In the genomic region with DNA sequence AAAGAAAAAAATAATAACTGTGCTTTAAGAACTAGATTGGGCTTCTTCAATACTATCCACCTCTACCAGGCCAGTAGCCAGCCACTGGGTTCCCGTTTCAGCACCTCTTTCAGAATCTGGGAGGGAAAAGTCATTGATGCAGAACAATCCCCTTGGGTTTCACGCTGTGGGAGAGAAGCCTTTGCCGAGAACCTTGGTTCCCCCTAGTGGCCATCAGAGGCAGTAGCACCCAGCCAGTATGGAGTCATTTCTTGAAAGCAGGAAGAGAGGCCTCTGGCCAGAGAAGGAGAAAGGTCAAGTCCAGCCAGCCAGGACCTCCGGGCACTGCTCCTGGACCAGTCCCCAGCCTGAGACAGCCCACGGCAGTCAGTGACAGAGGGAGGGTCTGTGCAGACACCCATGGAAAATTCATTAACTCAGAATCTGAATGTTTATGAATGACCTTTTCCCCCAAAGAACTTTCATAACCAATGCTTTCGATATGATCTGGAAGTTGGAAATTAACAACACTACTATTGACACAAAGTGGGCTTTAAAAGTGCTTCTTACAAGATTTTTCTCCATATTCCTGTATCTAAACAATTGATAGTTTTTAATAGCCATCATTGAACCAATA, we compare ENCODE assay signal across 9 cellular contexts. TPM values are rescaled to one million over a fixed set of nuclear protein-coding genes. Genes with fewer than 3 reads are reported as not detected.
A peak's percentile ranks its signal among the peaks of the same experiment; 100 is the strongest.
DNase-seq lines count a peak whose midpoint lies in the region; ATAC-seq, FAIRE-seq and TF ChIP-seq lines count a peak whose summit lies in the region.
"Had no signal": no experiment of that assay in that cellular context is flagged by ENCODE, and none has a peak within 500 bp of the region (broad histone marks: within the 10 kb centered on the region; RNA-seq: fewer than 3 reads in every experiment).

No MANE protein-coding gene starts in this region.

- H3K27ac ChIP-seq in C4-2B (no peak overlapping the region), dorsolateral prefrontal cortex (no peak overlapping the region), lung (ENCODE audit: low read depth in 1 of 2, low read length in 1 of 2) (peak overlapping the region in 1 of 2 donors; percentile 37)

- peak; percentile 94 for ATAC-seq in HG03280 (IDR thresholded peaks at IDR 0.05; ENCODE audit: unreplicated experiment)
- peak; percentile 90 for ATAC-seq in lung (ENCODE audit: insufficient read depth, low FRiP score)

- no peak overlapping the region for H3K27ac Mint-ChIP-seq in activated CD4-positive, alpha-beta T cell treated with anti-CD3 and anti-CD28 coated beads, Interleukin-2, amount 10 ng/mL, durations not matched to agents 24 days and 14 days

- H3K4me3 ChIP-seq in dorsolateral prefrontal cortex (no peak overlapping the region), lung (no peak overlapping the region)

- no peaks in the 10 kb centered on the region for H3K9me3 Mint-ChIP-seq in activated CD4-positive, alpha-beta T cell treated with anti-CD3 and anti-CD28 coated beads, Interleukin-2, amount 10 ng/mL, durations not matched to agents 24 days and 14 days

- no peak overlapping the region for H3K4me3 Mint-ChIP-seq in activated CD4-positive, alpha-beta T cell treated with anti-CD3 and anti-CD28 coated beads, Interleukin-2, amount 10 ng/mL, durations not matched to agents 24 days and 14 days

- peak; percentile 95 for TF ChIP-seq CTCF in C4-2B (conservative IDR thresholded peaks at IDR 0.05)
- peak; percentile 79 to 98 (median 96) for TF ChIP-seq CTCF in dorsolateral prefrontal cortex (IDR thresholded peaks at IDR 0.05 in 54 of 56, conservative IDR thresholded peaks at IDR 0.05 in 2 of 56; ENCODE audit: low read depth in 1 of 56, partially characterized antibody in 56 of 56)
- peak; percentile 89 for TF ChIP-seq CTCF in lung (IDR thresholded peaks at IDR 0.05; ENCODE audit: control extremely low read depth, extremely low read depth)

- peak; percentile 90 for FAIRE-seq in GM19239 (lab: Jason Lieb, UNC)

- peaks cover 4% of the 10 kb centered on the region for H3K4me1 Mint-ChIP-seq in activated CD4-positive, alpha-beta T cell treated with anti-CD3 and anti-CD28 coated beads, Interleukin-2, amount 10 ng/mL, durations not matched to agents 24 days and 14 days

- H3K9me3 ChIP-seq in lung (ENCODE audit: control insufficient read depth in 2 of 2, insufficient read depth in 1 of 2, low read length in 1 of 2) = peaks cover 0 to 2% of the 10 kb centered on the region in 2 donors

- peaks cover 4% of the 10 kb centered on the region for H3K27me3 Mint-ChIP-seq in activated CD4-positive, alpha-beta T cell treated with anti-CD3 and anti-CD28 coated beads, Interleukin-2, amount 10 ng/mL, durations not matched to agents 24 days and 14 days

- H3K4me1 ChIP-seq in lung (ENCODE audit: control insufficient read depth in 2 of 2, insufficient read depth in 2 of 2, low read length in 2 of 2) = peaks cover 0 to 4% of the 10 kb centered on the region in 2 donors

- intact Hi-C loops in activated CD4-positive, alpha-beta T cell treated with anti-CD3 and anti-CD28 coated beads, Interleukin-2, amount 10 ng/mL, durations not matched to agents 24 days and 14 days (cut with micrococcal nuclease) = loop anchor here (1.0 kb wide), 1 partner anchor 41 kb away; no protein-coding TSS in a partner anchor
- intact Hi-C loops in dorsolateral prefrontal cortex (cut with DNase I) = loop anchor here in 1 of 2 donors (2.0 to 10.0 kb wide), 2 partner anchors 41 to 1191 kb away; a partner anchor contains a TSS

- DNase-seq in GM19239 (ENCODE audit: insufficient read length, low spot score) = peak; percentile 82
- DNase-seq in NCI-H510A treated with DMSO at 0.1 percent for 48 hours (lab: John Stamatoyannopoulos, UW) = peak; percentile 72
- DNase-seq in activated CD4-positive, alpha-beta T cell treated with anti-CD3 and anti-CD28 coated beads, Interleukin-2, amount 10 ng/mL, durations not matched to agents 24 days and 14 days = peak; percentile 86
- DNase-seq in dorsolateral prefrontal cortex = peak in 8 of 10 donors; percentile 32 to 76 (median 60)
- DNase-seq in lung (ENCODE audit: low spot score) = peak; percentile 71
- DNase-seq in stimulated activated CD8-positive, alpha-beta memory T cell treated with anti-CD3 and anti-CD28 coated beads, Interleukin-15, amount 100 ng/mL, for 4 hours (ENCODE audit: low read depth in 2 of 2) = peak; percentile 14 to 19

- H3K36me3 Mint-ChIP-seq in activated CD4-positive, alpha-beta T cell treated with anti-CD3 and anti-CD28 coated beads, Interleukin-2, amount 10 ng/mL, durations not matched to agents 24 days and 14 days (ENCODE audit: low read depth) = no peaks in the 10 kb centered on the region

- no peaks in the 10 kb centered on the region for H3K36me3 ChIP-seq in lung (ENCODE audit: control insufficient read depth in 2 of 2, insufficient read depth in 2 of 2, low read length in 2 of 2)

- H3K27me3 ChIP-seq in dorsolateral prefrontal cortex (no peaks in the 10 kb centered on the region), lung (ENCODE audit: control insufficient read depth, insufficient read depth) (no peaks in the 10 kb centered on the region)

- WGBS in lung, 2 donors = 14% methylated on average over 6 of the region's 6 CpGs

RNA-seq across cellular contexts. Expression of a gene that starts 51.2 kb away (rescaled TPM):
- total RNA-seq in activated CD4-positive, alpha-beta T cell treated with anti-CD3 and anti-CD28 coated beads, Interleukin-2, amount 10 ng/mL, durations not matched to agents 24 days and 14 days = not detected in 2 replicates
- 10 to 100 TPM in 105 of 120 experiments, 1 to 10 TPM in 15; 5.7 to 36.2 (median 14.9) TPM for total RNA-seq in dorsolateral prefrontal cortex
- 100 to 1,000 TPM in 1 of 2 donors, 10 to 100 TPM in 1; 80.2 to 196 TPM for total RNA-seq in lung
- polyA plus RNA-seq in lung = 10 to 100 TPM; 29.9 to 82.1 TPM
- total RNA-seq: T-helper 2 cell treated with Interferon-gamma antibody and Interleukin-4, amounts not matched to agents 100 ng/mL and 5 ng/mL, for 36 hours had no signal

Comparison
In these comparisons a context has a peak if more than half of its experiments do, and no peak if none do; other contexts are left out.
1. DNase-seq: peak in every context shown above with its lines; median percentile 86 in activated CD4-positive, alpha-beta T cell treated with anti-CD3 and anti-CD28 coated beads, Interleukin-2, amount 10 ng/mL, durations not matched to agents 24 days and 14 days; 82 in GM19239; 72 in NCI-H510A treated with DMSO at 0.1 percent for 48 hours; 71 in lung; 60 in dorsolateral prefrontal cortex; 16 in stimulated activated CD8-positive, alpha-beta memory T cell treated with anti-CD3 and anti-CD28 coated beads, Interleukin-15, amount 100 ng/mL, for 4 hours.